In genomic region chr6:41589223-41589622, GRCh38 we compare ENCODE assay signal across 1 cellular context.
A peak's percentile ranks its signal among the peaks of the same experiment; 100 is the strongest.
TF ChIP-seq lines count a peak whose summit lies in the region.

No MANE protein-coding gene starts in this region.

TF ChIP-seq in HEK293, 187 proteins besides CTCF, POLR2A, EP300 and RAD21 (continued from another document):
- no peak for TF ChIP-seq ZNF341 (tag by site-specific recombination; IDR thresholded peaks at IDR 0.05; ENCODE audit: low read depth)
- TF ChIP-seq ZNF324 (tag by site-specific recombination; IDR thresholded peaks at IDR 0.05), result no peak
- TF ChIP-seq ZNF610 (tag by site-specific recombination; IDR thresholded peaks at IDR 0.05; ENCODE audit: borderline replicate concordance), result no peak
- TF ChIP-seq GLIS2 (tag by site-specific recombination; IDR thresholded peaks at IDR 0.05), result 0 out of 2 replicates have a peak, but pooled peaks have one; percentile 24
- 0 out of 2 replicates have a peak, but pooled peaks have one; percentile 30 for TF ChIP-seq PRDM10 (tag by site-specific recombination; IDR thresholded peaks at IDR 0.05)
- no peak for TF ChIP-seq ZNF433 (tag by site-specific recombination; IDR thresholded peaks at IDR 0.05; ENCODE audit: low read depth)
- TF ChIP-seq ZNF600 (tag by site-specific recombination; IDR thresholded peaks at IDR 0.05), result 0 out of 2 replicates have a peak, but pooled peaks have one; percentile 9
- no peak for TF ChIP-seq ZNF280D (tag by site-specific recombination; IDR thresholded peaks at IDR 0.05)
- TF ChIP-seq, protein P1, sequence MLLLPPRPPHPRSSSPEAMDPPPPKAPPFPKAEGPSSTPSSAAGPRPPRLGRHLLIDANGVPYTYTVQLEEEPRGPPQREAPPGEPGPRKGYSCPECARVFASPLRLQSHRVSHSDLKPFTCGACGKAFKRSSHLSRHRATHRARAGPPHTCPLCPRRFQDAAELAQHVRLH (tag by site-specific recombination; IDR thresholded peaks at IDR 0.05), result no peak
- TF ChIP-seq ZNF266 (tag by site-specific recombination; IDR thresholded peaks at IDR 0.05; ENCODE audit: low read depth), result no peak
- TF ChIP-seq ZNF169 (tag by site-specific recombination; IDR thresholded peaks at IDR 0.05), result no peak
- TF ChIP-seq, protein P2, sequence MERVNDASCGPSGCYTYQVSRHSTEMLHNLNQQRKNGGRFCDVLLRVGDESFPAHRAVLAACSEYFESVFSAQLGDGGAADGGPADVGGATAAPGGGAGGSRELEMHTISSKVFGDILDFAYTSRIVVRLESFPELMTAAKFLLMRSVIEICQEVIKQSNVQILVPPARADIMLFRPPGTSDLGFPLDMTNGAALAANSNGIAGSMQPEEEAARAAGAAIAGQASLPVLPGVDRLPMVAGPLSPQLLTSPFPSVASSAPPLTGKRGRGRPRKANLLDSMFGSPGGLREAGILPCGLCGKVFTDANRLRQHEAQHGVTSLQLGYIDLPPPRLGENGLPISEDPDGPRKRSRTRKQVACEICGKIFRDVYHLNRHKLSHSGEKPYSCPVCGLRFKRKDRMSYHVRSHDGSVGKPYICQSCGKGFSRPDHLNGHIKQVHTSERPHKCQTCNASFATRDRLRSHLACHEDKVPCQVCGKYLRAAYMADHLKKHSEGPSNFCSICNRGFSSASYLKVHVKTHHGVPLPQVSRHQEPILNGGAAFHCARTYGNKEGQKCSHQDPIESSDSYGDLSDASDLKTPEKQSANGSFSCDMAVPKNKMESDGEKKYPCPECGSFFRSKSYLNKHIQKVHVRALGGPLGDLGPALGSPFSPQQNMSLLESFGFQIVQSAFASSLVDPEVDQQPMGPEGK (tag by site-specific recombination; IDR thresholded peaks at IDR 0.05), result no peak
- TF ChIP-seq ZIC2 (tag by site-specific recombination; IDR thresholded peaks at IDR 0.05), result peak; percentile 42; the same call in 1 of the 2 replicates
TF ChIP-seq in HEK293: peak in this region for 5.
